Comparison of ENCODE assay signal across 15 cellular contexts in the genomic region with DNA sequence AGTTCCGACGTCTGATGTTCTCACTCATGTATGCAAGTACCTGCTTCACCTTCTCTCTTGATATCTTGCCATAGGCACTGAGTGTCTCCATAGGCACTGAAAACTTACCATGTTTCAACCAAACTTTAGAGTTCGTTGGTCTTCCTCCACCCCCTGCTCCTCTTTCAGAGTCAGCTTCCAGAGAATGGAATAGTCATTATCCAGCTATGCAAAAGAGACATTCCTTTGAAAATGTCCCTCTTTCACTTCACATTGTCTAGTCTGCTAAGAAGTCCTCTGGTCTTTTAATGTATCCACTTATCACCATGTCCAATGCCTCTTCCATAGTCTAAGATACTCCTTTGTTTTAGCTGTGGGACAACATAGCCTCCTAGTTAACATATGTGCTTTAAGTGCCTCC.
A peak's percentile ranks its signal among the peaks of the same experiment; 100 is the strongest.
DNase-seq lines count a peak whose midpoint lies in the region; ATAC-seq and TF ChIP-seq lines count a peak whose summit lies in the region.
"Had no signal": no experiment of that assay in that cellular context is flagged by ENCODE, and none has a peak within 500 bp of the region (broad histone marks: within the 10 kb centered on the region; RNA-seq: fewer than 3 reads in every experiment).

No MANE protein-coding gene starts in this region.

- H3K27me3 Mint-ChIP-seq in activated CD8-positive, alpha-beta T cell treated with anti-CD3 and anti-CD28 coated beads, Interleukin-2, amount 10 ng/mL, durations not matched to agents 7 days and 5 days (ENCODE audit: low read depth), result no peaks in the 10 kb centered on the region
- H3K27me3 Mint-ChIP-seq: CD8-positive, alpha-beta memory T cell had no signal

- CTCF ChIA-PET in activated CD8-positive, alpha-beta T cell treated with anti-CD3 and anti-CD28 coated beads, Interleukin-2, amount 10 ng/mL, durations not matched to agents 7 days and 5 days (lab: Charles Lee), result no interaction called here

- H3K27ac ChIP-seq in osteoblast (ENCODE audit: low read depth, low read length), result no peak overlapping the region
- H3K27ac ChIP-seq: BLaER1 had no signal

- no peaks in the 10 kb centered on the region for H4K20me1 ChIP-seq in osteoblast (ENCODE audit: insufficient read depth, low read length)
- H4K20me1 ChIP-seq: BLaER1 had no signal

- H3K36me3 ChIP-seq in osteoblast (ENCODE audit: insufficient read depth, low read length), result no peaks in the 10 kb centered on the region
- H3K36me3 ChIP-seq: BLaER1, HAP-1 had no signal

- no peaks in the 10 kb centered on the region for H3K4me1 Mint-ChIP-seq in activated CD8-positive, alpha-beta T cell treated with anti-CD3 and anti-CD28 coated beads, Interleukin-2, amount 10 ng/mL, durations not matched to agents 7 days and 5 days (ENCODE audit: low read depth)
- H3K4me1 Mint-ChIP-seq: CD8-positive, alpha-beta memory T cell had no signal

- peak overlapping the region; percentile 31 for H2AFZ ChIP-seq in osteoblast (ENCODE audit: low read length)

- no peaks in the 10 kb centered on the region for H3K9me3 Mint-ChIP-seq in activated CD8-positive, alpha-beta T cell treated with anti-CD3 and anti-CD28 coated beads, Interleukin-2, amount 10 ng/mL, durations not matched to agents 7 days and 5 days (ENCODE audit: insufficient read depth)

- H3K4me3 ChIP-seq in AG10803 (ENCODE audit: low read length), result no peak overlapping the region
- no peak overlapping the region for H3K4me3 ChIP-seq in osteoblast (ENCODE audit: insufficient read depth, low read length)
- H3K4me3 ChIP-seq: BLaER1, GM12878, HAP-1, K562 had no signal

- ATAC-seq in activated CD8-positive, alpha-beta T cell treated with anti-CD3 and anti-CD28 coated beads, Interleukin-2, amount 10 ng/mL, durations not matched to agents 7 days and 5 days, result no peak
- ATAC-seq in GM18870 (IDR thresholded peaks at IDR 0.05; ENCODE audit: unreplicated experiment), result no peak
- ATAC-seq in GM18907 (IDR thresholded peaks at IDR 0.05; ENCODE audit: unreplicated experiment), result no peak
- ATAC-seq: GM12878, K562 had no signal

- no peaks in the 10 kb centered on the region for H3K27me3 ChIP-seq in osteoblast (ENCODE audit: insufficient read depth, low read length)
- H3K27me3 ChIP-seq: BLaER1 had no signal

- H3K79me2 ChIP-seq in osteoblast (ENCODE audit: insufficient read depth, low read length), result no peaks in the 10 kb centered on the region

- peak overlapping the region; percentile 12 for H3K4me2 ChIP-seq in osteoblast (ENCODE audit: insufficient read depth, low read length)
- H3K4me2 ChIP-seq: BLaER1 had no signal

- H3K36me3 Mint-ChIP-seq in activated CD8-positive, alpha-beta T cell treated with anti-CD3 and anti-CD28 coated beads, Interleukin-2, amount 10 ng/mL, durations not matched to agents 7 days and 5 days (ENCODE audit: low read depth), result no peaks in the 10 kb centered on the region
- H3K36me3 Mint-ChIP-seq: CD8-positive, alpha-beta memory T cell had no signal

- DNase-seq in AG10803 (ENCODE audit: low read depth) (peak; percentile 44), EL (peak; percentile 41), M059J (ENCODE audit: low read depth) (peak; percentile 41), osteoblast (ENCODE audit: insufficient read length, low spot score, missing footprints) (no peak)
- DNase-seq in activated CD8-positive, alpha-beta T cell treated with anti-CD3 and anti-CD28 coated beads, Interleukin-2, amount 10 ng/mL, durations not matched to agents 7 days and 5 days, result no peak
- DNase-seq: AML-193; Caco-2; CD8-positive, alpha-beta memory T cell; DND-41 had no signal

- POLR2A ChIA-PET in activated CD8-positive, alpha-beta T cell treated with anti-CD3 and anti-CD28 coated beads, Interleukin-2, amount 10 ng/mL, durations not matched to agents 7 days and 5 days (lab: Charles Lee), result no interaction called here

- H3K9me3 ChIP-seq in osteoblast (ENCODE audit: low read depth, low read length), result no peaks in the 10 kb centered on the region
- H3K9me3 ChIP-seq: BLaER1, Caco-2, HAP-1 had no signal

- H3K27ac Mint-ChIP-seq in activated CD8-positive, alpha-beta T cell treated with anti-CD3 and anti-CD28 coated beads, Interleukin-2, amount 10 ng/mL, durations not matched to agents 7 days and 5 days, result no peak overlapping the region
- H3K27ac Mint-ChIP-seq: CD8-positive, alpha-beta memory T cell had no signal

- H3K4me3 Mint-ChIP-seq in activated CD8-positive, alpha-beta T cell treated with anti-CD3 and anti-CD28 coated beads, Interleukin-2, amount 10 ng/mL, durations not matched to agents 7 days and 5 days, result no peak overlapping the region
- H3K4me3 Mint-ChIP-seq: CD8-positive, alpha-beta memory T cell had no signal

- H3K4me1 ChIP-seq in osteoblast (ENCODE audit: insufficient read depth, low read length), result peaks cover 22% of the 10 kb centered on the region
- H3K4me1 ChIP-seq: Caco-2, HAP-1 had no signal

- TF ChIP-seq CTCF in AG10803 (conservative IDR thresholded peaks at IDR 0.05; ENCODE audit: low read length) (no peak), osteoblast (IDR thresholded peaks at IDR 0.05; ENCODE audit: extremely low read depth, low read depth, low read length) (no peak)

Comparison
In these comparisons a context has a peak if more than half of its experiments do, and no peak if none do; other contexts are left out.
1. DNase-seq: peak in AG10803 (single experiment), EL (single experiment) and M059J (single experiment); none in osteoblast (single experiment) and activated CD8-positive, alpha-beta T cell treated with anti-CD3 and anti-CD28 coated beads, Interleukin-2, amount 10 ng/mL, durations not matched to agents 7 days and 5 days (single experiment).